In genomic region chr12:112243255-112243965, GRCh38 we compare ENCODE assay signal across 27 cellular contexts.
"Had no signal": no experiment of that assay in that cellular context is flagged by ENCODE, and none has a peak within 500 bp of the region (broad histone marks: within the 10 kb centered on the region; RNA-seq: fewer than 3 reads in every experiment).

No MANE protein-coding gene starts in this region.

- ATAC-seq: esophagus mucosa, foreskin keratinocyte, heart right ventricle, left lung had no signal

- H3K9ac ChIP-seq: parathyroid adenoma had no signal

- H3K4me3 ChIP-seq: ascending aorta, heart right ventricle, left lung, lung, right atrium auricular region, suprapubic skin, transverse colon had no signal

- H3K27ac Mint-ChIP-seq: activated CD4-positive, alpha-beta memory T cell treated with anti-CD3 and anti-CD28 coated beads for 36 hours; activated CD4-positive, alpha-beta T cell treated with anti-CD3 and anti-CD28 coated beads, Interleukin-2, amount 10 ng/mL, durations not matched to agents 24 days and 14 days; activated naive CD4-positive, alpha-beta T cell treated with anti-CD3 and anti-CD28 coated beads, Interleukin-2, amount 10 ng/mL, durations not matched to agents 7 days and 5 days; activated naive CD8-positive, alpha-beta T cell treated with anti-CD3 and anti-CD28 coated beads, Interleukin-2, amount 10 ng/mL, durations not matched to agents 7 days and 5 days; activated T-helper 1 cell treated with anti-CD3 and anti-CD28 coated beads, Interleukin-12 subunit alpha, Interleukin-12 subunit beta, Interleukin-2, Interleukin-4 antibody, amounts not matched to agents 30 ng/mL and 10 ng/mL and 1 ng/mL, durations not matched to agents 14 hours and 24 hours and 36 hours; endodermal cell; nephron had no signal

- H3K27me3 ChIP-seq: ascending aorta, foreskin keratinocyte, heart right ventricle, left lung, right atrium auricular region, suprapubic skin, transverse colon had no signal

- H3K27me3 Mint-ChIP-seq: activated CD4-positive, alpha-beta memory T cell treated with anti-CD3 and anti-CD28 coated beads for 36 hours; activated CD4-positive, alpha-beta T cell treated with anti-CD3 and anti-CD28 coated beads, Interleukin-2, amount 10 ng/mL, durations not matched to agents 24 days and 14 days; activated naive CD4-positive, alpha-beta T cell treated with anti-CD3 and anti-CD28 coated beads, Interleukin-2, amount 10 ng/mL, durations not matched to agents 7 days and 5 days; activated naive CD8-positive, alpha-beta T cell treated with anti-CD3 and anti-CD28 coated beads, Interleukin-2, amount 10 ng/mL, durations not matched to agents 7 days and 5 days; brain had no signal

- H3K27ac ChIP-seq: ascending aorta, foreskin keratinocyte, heart right ventricle, left lung, parathyroid adenoma, right atrium auricular region, suprapubic skin, transverse colon had no signal

- H3K9me3 ChIP-seq: ascending aorta, heart right ventricle, left lung, right atrium auricular region, suprapubic skin, transverse colon had no signal

- H3K4me1 ChIP-seq: ascending aorta, foreskin keratinocyte, heart right ventricle, left lung, parathyroid adenoma, right atrium auricular region, suprapubic skin, transverse colon had no signal

- DNase-seq: activated CD4-positive, alpha-beta memory T cell treated with anti-CD3 and anti-CD28 coated beads for 36 hours; activated CD4-positive, alpha-beta T cell treated with anti-CD3 and anti-CD28 coated beads, Interleukin-2, amount 10 ng/mL, durations not matched to agents 24 days and 14 days; activated CD4-positive, CD25-positive, alpha-beta regulatory T cell treated with anti-CD3 and anti-CD28 coated beads, Interleukin-2, amount 50 U/mL, for 72 hours; activated CD8-positive, alpha-beta memory T cell treated with anti-CD3 and anti-CD28 coated beads, Interleukin-2, amount 50 U/mL, for 4 hours; activated gamma-delta T cell; activated naive CD4-positive, alpha-beta T cell treated with anti-CD3 and anti-CD28 coated beads, Interleukin-2, amount 10 ng/mL, durations not matched to agents 7 days and 5 days; activated naive CD8-positive, alpha-beta T cell treated with anti-CD3 and anti-CD28 coated beads, Interleukin-2, amount 10 ng/mL, durations not matched to agents 7 days and 5 days; activated T-cell treated with anti-CD3 and anti-CD28 coated beads, Interleukin-2, amount 50 U/mL, for 1 hour; endodermal cell; foreskin keratinocyte; heart right ventricle; kidney glomerular epithelial cell; left lung; mesendoderm; stimulated activated CD4-positive, alpha-beta T cell treated with anti-CD3 and anti-CD28 coated beads, Interleukin-15, amount 100 ng/mL, for 24 hours; stimulated activated CD4-positive, alpha-beta T cell treated with anti-CD3 and anti-CD28 coated beads, Interleukin-2, amount 100 ng/mL, for 24 hours; stimulated activated naive CD4-positive, alpha-beta T cell; transverse colon had no signal

- H3K4me3 Mint-ChIP-seq: activated CD4-positive, alpha-beta memory T cell treated with anti-CD3 and anti-CD28 coated beads for 36 hours; activated CD4-positive, alpha-beta T cell treated with anti-CD3 and anti-CD28 coated beads, Interleukin-2, amount 10 ng/mL, durations not matched to agents 24 days and 14 days; activated naive CD4-positive, alpha-beta T cell treated with anti-CD3 and anti-CD28 coated beads, Interleukin-2, amount 10 ng/mL, durations not matched to agents 7 days and 5 days; activated naive CD8-positive, alpha-beta T cell treated with anti-CD3 and anti-CD28 coated beads, Interleukin-2, amount 10 ng/mL, durations not matched to agents 7 days and 5 days; activated T-helper 1 cell treated with anti-CD3 and anti-CD28 coated beads, Interleukin-12 subunit alpha, Interleukin-12 subunit beta, Interleukin-2, Interleukin-4 antibody, amounts not matched to agents 30 ng/mL and 10 ng/mL and 1 ng/mL, durations not matched to agents 14 hours and 24 hours and 36 hours; brain; endodermal cell; nephron had no signal

- H3K4me1 Mint-ChIP-seq: activated CD4-positive, alpha-beta T cell treated with anti-CD3 and anti-CD28 coated beads, Interleukin-2, amount 10 ng/mL, durations not matched to agents 24 days and 14 days; activated naive CD4-positive, alpha-beta T cell treated with anti-CD3 and anti-CD28 coated beads, Interleukin-2, amount 10 ng/mL, durations not matched to agents 7 days and 5 days; brain; endodermal cell; nephron had no signal

- H2AFZ ChIP-seq: parathyroid adenoma had no signal

- H3K79me2 ChIP-seq: parathyroid adenoma had no signal

- H3K9me3 Mint-ChIP-seq: activated CD4-positive, alpha-beta memory T cell treated with anti-CD3 and anti-CD28 coated beads for 36 hours; activated CD4-positive, alpha-beta T cell treated with anti-CD3 and anti-CD28 coated beads, Interleukin-2, amount 10 ng/mL, durations not matched to agents 24 days and 14 days; activated naive CD4-positive, alpha-beta T cell treated with anti-CD3 and anti-CD28 coated beads, Interleukin-2, amount 10 ng/mL, durations not matched to agents 7 days and 5 days; activated naive CD8-positive, alpha-beta T cell treated with anti-CD3 and anti-CD28 coated beads, Interleukin-2, amount 10 ng/mL, durations not matched to agents 7 days and 5 days; activated T-helper 1 cell treated with anti-CD3 and anti-CD28 coated beads, Interleukin-12 subunit alpha, Interleukin-12 subunit beta, Interleukin-2, Interleukin-4 antibody, amounts not matched to agents 30 ng/mL and 10 ng/mL and 1 ng/mL, durations not matched to agents 14 hours and 24 hours and 36 hours; brain; endodermal cell; nephron had no signal
